Comparison of ENCODE assay signal across 1 cellular context in genomic region chr22:37599161-37599560, GRCh38.
TF ChIP-seq lines count a peak whose summit lies in the region.

No MANE protein-coding gene starts in this region.

TF ChIP-seq in H1, 55 proteins besides CTCF, POLR2A, EP300 and RAD21:
- TF ChIP-seq E2F6 (IDR thresholded peaks at IDR 0.05) (no peak), ASH2L (IDR thresholded peaks at IDR 0.05; ENCODE audit: low read length) (no peak), HDAC2 (IDR thresholded peaks at IDR 0.05; ENCODE audit: borderline replicate concordance in 1 of 2, low read depth in 2 of 2, low read length in 2 of 2) (peak in 1 of 2 experiments; percentile 56; a peak in 1 of 4 replicates), KDM1A (IDR thresholded peaks at IDR 0.05; ENCODE audit: borderline replicate concordance, low read length) (peak; percentile 85)
